In the genomic region with DNA sequence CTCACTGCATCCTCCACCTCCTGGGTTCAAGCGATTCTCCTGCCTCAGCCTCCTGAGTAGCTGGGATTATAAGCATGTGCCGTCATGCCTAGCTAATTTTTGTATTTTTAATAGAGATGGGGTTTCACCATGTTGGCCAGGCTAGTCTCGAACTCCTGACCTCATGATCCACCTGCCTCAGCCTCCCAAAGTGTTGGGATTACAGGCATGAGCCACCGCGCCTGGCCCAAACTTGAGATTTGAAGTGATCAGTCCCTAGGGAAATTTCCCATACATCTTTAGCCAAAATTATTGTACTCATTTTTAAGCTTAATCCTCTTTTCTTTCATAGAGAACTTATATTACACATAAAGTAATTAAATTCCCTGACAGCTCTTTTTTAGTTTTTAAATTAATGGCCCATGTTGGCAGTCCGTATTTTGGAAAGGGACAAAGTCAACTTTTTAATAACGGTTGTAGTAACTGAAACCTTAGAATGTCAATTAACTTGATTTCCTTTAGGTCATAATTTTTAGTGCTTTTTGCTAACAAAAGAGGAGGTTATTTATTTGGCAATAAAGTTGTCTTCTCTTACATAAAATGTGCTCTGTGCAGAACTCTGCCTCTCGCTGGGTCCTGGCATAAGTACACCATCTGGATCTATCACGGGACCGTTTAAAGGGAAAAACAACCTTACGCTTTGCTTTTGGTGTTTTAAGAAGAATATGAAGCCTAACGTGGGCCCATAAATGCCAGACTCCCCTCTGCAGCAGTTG, we compare ENCODE assay signal across 18 cellular contexts.
DNase-seq lines count a peak whose midpoint lies in the region; ATAC-seq and TF ChIP-seq lines count a peak whose summit lies in the region.
"Had no signal": no experiment of that assay in that cellular context is flagged by ENCODE, and none has a peak within 500 bp of the region (broad histone marks: within the 10 kb centered on the region; RNA-seq: fewer than 3 reads in every experiment).

No MANE protein-coding gene starts in this region.

- WGBS in gastroesophageal sphincter (ENCODE audit: low coverage in 1 of 2), 2 donors = 53 to 73% methylated on average over 10 to 11 of the region's 12 CpGs

- H3K4me3 ChIP-seq in SJSA1 (no peak overlapping the region), gastroesophageal sphincter (no peak overlapping the region), skeletal muscle satellite cell (ENCODE audit: low read length) (no peak overlapping the region)

- H3K4me1 ChIP-seq in SJSA1 (replicated peaks) = peaks cover 53% of the 10 kb centered on the region
- peaks cover 0 to 49% (median 5%) of the 10 kb centered on the region in 3 donors for H3K4me1 ChIP-seq in gastroesophageal sphincter
- peaks cover 58% of the 10 kb centered on the region for H3K4me1 ChIP-seq in skeletal muscle satellite cell (ENCODE audit: control insufficient read depth, insufficient read depth, low read length)
- peaks cover 5% of the 10 kb centered on the region for H3K4me1 ChIP-seq in foreskin keratinocyte

- H3K4me2 ChIP-seq in skeletal muscle satellite cell (ENCODE audit: low read length) = peak overlapping the region; percentile 94
- H3K4me2 ChIP-seq: KMS-11 had no signal

- peaks cover 14% of the 10 kb centered on the region for H3K27me3 Mint-ChIP-seq in activated T-cell treated with anti-CD3 and anti-CD28 coated beads, Interleukin-2, amount 50 U/mL, for 24 hours
- H3K27me3 Mint-ChIP-seq: CD4-positive, alpha-beta T cell; natural killer cell treated with Interleukin-12 subunit alpha and Interleukin-12 subunit beta and Interleukin-15 and Interleukin-18, amount 100 ng/mL, for 72 hours had no signal

- no peak for TF ChIP-seq EP300 in gastroesophageal sphincter (IDR thresholded peaks at IDR 0.05)

- no peak for TF ChIP-seq POLR2A in gastroesophageal sphincter (IDR thresholded peaks at IDR 0.05)

- peak overlapping the region; percentile 70; the same call in 1 of the 2 replicates for H3K27ac ChIP-seq in SJSA1
- peak overlapping the region in 3 of 4 donors; percentile 40 to 85 (median 79) for H3K27ac ChIP-seq in gastroesophageal sphincter
- no peak overlapping the region for H3K27ac ChIP-seq in foreskin keratinocyte
- H3K27ac ChIP-seq: KMS-11 had no signal

- no peak overlapping the region for H3K4me3 Mint-ChIP-seq in activated T-cell treated with anti-CD3 and anti-CD28 coated beads, Interleukin-2, amount 50 U/mL, for 24 hours
- H3K4me3 Mint-ChIP-seq: CD4-positive, alpha-beta T cell; natural killer cell treated with Interleukin-12 subunit alpha and Interleukin-12 subunit beta and Interleukin-15 and Interleukin-18, amount 100 ng/mL, for 72 hours; T-helper 1 cell treated with Interleukin-12 subunit alpha and Interleukin-12 subunit beta and Interleukin-4 antibody, amounts not matched to agents 30 μg/mL and 1 μg/mL, for 36 hours had no signal

- no peak overlapping the region for H3K27ac Mint-ChIP-seq in activated T-cell treated with anti-CD3 and anti-CD28 coated beads, Interleukin-2, amount 50 U/mL, for 24 hours
- H3K27ac Mint-ChIP-seq: CD4-positive, alpha-beta T cell; natural killer cell treated with Interleukin-12 subunit alpha and Interleukin-12 subunit beta and Interleukin-15 and Interleukin-18, amount 100 ng/mL, for 72 hours had no signal

- no peak for ATAC-seq in gastroesophageal sphincter
- no peak for ATAC-seq in foreskin keratinocyte
- no peak for ATAC-seq in GM19035 (IDR thresholded peaks at IDR 0.05; ENCODE audit: unreplicated experiment)
- no peak for ATAC-seq in HG03432 (IDR thresholded peaks at IDR 0.05; ENCODE audit: unreplicated experiment)
- ATAC-seq: esophagus mucosa; natural killer cell treated with Interleukin-12 subunit alpha and Interleukin-12 subunit beta and Interleukin-15 and Interleukin-18, amount 100 ng/mL, for 72 hours had no signal

- TF ChIP-seq CTCF in gastroesophageal sphincter (IDR thresholded peaks at IDR 0.05) (no peak), foreskin keratinocyte (conservative IDR thresholded peaks at IDR 0.05) (no peak)

- peaks cover 2% of the 10 kb centered on the region for H3K9me3 Mint-ChIP-seq in activated T-cell treated with anti-CD3 and anti-CD28 coated beads, Interleukin-2, amount 50 U/mL, for 24 hours
- H3K9me3 Mint-ChIP-seq: natural killer cell treated with Interleukin-12 subunit alpha and Interleukin-12 subunit beta and Interleukin-15 and Interleukin-18, amount 100 ng/mL, for 72 hours; T-helper 1 cell treated with Interleukin-12 subunit alpha and Interleukin-12 subunit beta and Interleukin-4 antibody, amounts not matched to agents 30 μg/mL and 1 μg/mL, for 36 hours had no signal

- H3K4me1 Mint-ChIP-seq in activated T-cell treated with anti-CD3 and anti-CD28 coated beads, Interleukin-2, amount 50 U/mL, for 24 hours (ENCODE audit: low read depth) = peaks cover 28% of the 10 kb centered on the region

- no peaks in the 10 kb centered on the region for H3K9me3 ChIP-seq in SJSA1 (replicated peaks)
- H3K9me3 ChIP-seq in gastroesophageal sphincter = no peaks in the 10 kb centered on the region
- H3K9me3 ChIP-seq in skeletal muscle satellite cell (replicated peaks; ENCODE audit: low read length) = no peaks in the 10 kb centered on the region

- DNase-seq in EH (ENCODE audit: low read depth) (peak; percentile 36), SJSA1 (ENCODE audit: low read depth in 1 of 2, low spot score in 2 of 2) (no peak), foreskin keratinocyte (no peak)
- no peak for DNase-seq in activated T-cell treated with anti-CD3 and anti-CD28 coated beads, Interleukin-2, amount 50 U/mL, for 24 hours
- DNase-seq: activated CD4-positive, alpha-beta T cell treated with anti-CD3 and anti-CD28 coated beads, Interleukin-2, amount 50 U/mL, for 4 hours; activated gamma-delta T cell treated with Interleukin-2 at 50 U/mL for 16 hours; caudate nucleus; CD4-positive, alpha-beta T cell; kidney glomerular epithelial cell; NCI-H187 treated with DMSO at 0.1 percent for 48 hours had no signal

- peak overlapping the region; percentile 87 for H3K9ac ChIP-seq in skeletal muscle satellite cell (ENCODE audit: low read depth, low read length)
- H3K9ac ChIP-seq: KMS-11 had no signal

- H3K27me3 ChIP-seq in SJSA1 (replicated peaks) = no peaks in the 10 kb centered on the region
- no peaks in the 10 kb centered on the region for H3K27me3 ChIP-seq in gastroesophageal sphincter
- H3K27me3 ChIP-seq in skeletal muscle satellite cell (ENCODE audit: control insufficient read depth, insufficient read depth, low read length) = no peaks in the 10 kb centered on the region
- no peaks in the 10 kb centered on the region for H3K27me3 ChIP-seq in foreskin keratinocyte

- H3K36me3 ChIP-seq in SJSA1 (peaks cover 39% of the 10 kb centered on the region), gastroesophageal sphincter (peaks cover 0 to 32% of the 10 kb centered on the region in 2 donors), skeletal muscle satellite cell (ENCODE audit: insufficient read depth, low read length) (peaks cover 65% of the 10 kb centered on the region)

- no peaks in the 10 kb centered on the region for H3K36me3 Mint-ChIP-seq in activated T-cell treated with anti-CD3 and anti-CD28 coated beads, Interleukin-2, amount 50 U/mL, for 24 hours (ENCODE audit: low read depth)
- H3K36me3 Mint-ChIP-seq: natural killer cell treated with Interleukin-12 subunit alpha and Interleukin-12 subunit beta and Interleukin-15 and Interleukin-18, amount 100 ng/mL, for 72 hours had no signal
